17 cellular contexts compared by ENCODE assay signal in genomic region chr9:18636781-18637180, GRCh38.
A peak's percentile ranks its signal among the peaks of the same experiment; 100 is the strongest.
DNase-seq lines count a peak whose midpoint lies in the region; TF ChIP-seq lines count a peak whose summit lies in the region.
"Had no signal": no experiment of that assay in that cellular context is flagged by ENCODE, and none has a peak within 500 bp of the region (broad histone marks: within the 10 kb centered on the region; RNA-seq: fewer than 3 reads in every experiment).

No MANE protein-coding gene starts in this region.

- no peak overlapping the region for H3K27ac ChIP-seq in HEK293 (ENCODE audit: extremely low read depth, low read depth, low read length)
- peak overlapping the region; percentile 20 to 26 for H3K27ac ChIP-seq in ascending aorta
- peak overlapping the region; percentile 43 to 49 for H3K27ac ChIP-seq in uterus
- H3K27ac ChIP-seq: BLaER1, C4-2B, GM23248 had no signal

- H3K4me3 ChIP-seq in HEK293 (ENCODE audit: low read depth, low read length) = no peak overlapping the region
- no peak overlapping the region for H3K4me3 ChIP-seq in ascending aorta
- H3K4me3 ChIP-seq in uterus = no peak overlapping the region
- H3K4me3 ChIP-seq: BLaER1, GM23248 had no signal

- H3K27me3 Mint-ChIP-seq in nephron (ENCODE audit: low read depth) = no peaks in the 10 kb centered on the region
- H3K27me3 Mint-ChIP-seq: B cell; CD4-positive, CD25-positive, alpha-beta regulatory T cell had no signal

- no peak for TF ChIP-seq CTCF in HEK293 (tag by site-specific recombination; IDR thresholded peaks at IDR 0.05)
- no peak for TF ChIP-seq CTCF in ascending aorta (IDR thresholded peaks at IDR 0.05)
- TF ChIP-seq CTCF in nephron (IDR thresholded peaks at IDR 0.05; ENCODE audit: unreplicated experiment in 3 of 3) = no peak
- no peak for TF ChIP-seq CTCF in uterus (IDR thresholded peaks at IDR 0.05)

- DNase-seq in ascending aorta (ENCODE audit: low spot score in 2 of 2) (no peak), uterus (no peak), NCI-H1694 treated with DMSO at 0.1 percent for 48 hours (lab: John Stamatoyannopoulos, UW) (no peak), NCI-H2196 treated with DMSO at 0.1 percent for 48 hours (lab: John Stamatoyannopoulos, UW; ENCODE audit: unreplicated experiment) (no peak)
- DNase-seq: Caco-2; CD4-positive, CD25-positive, alpha-beta regulatory T cell; CD8-positive, alpha-beta T cell; DMS153; DND-41; GM23248; H7; HCEC 1CT had no signal

- no peaks in the 10 kb centered on the region for H3K9me3 ChIP-seq in HEK293 (ENCODE audit: control insufficient read depth, insufficient read depth, low read depth, low read length)
- H3K9me3 ChIP-seq in ascending aorta = no peaks in the 10 kb centered on the region
- H3K9me3 ChIP-seq in uterus = no peaks in the 10 kb centered on the region
- H3K9me3 ChIP-seq: BLaER1, Caco-2 had no signal

- peaks cover 53% of the 10 kb centered on the region for H3K4me1 Mint-ChIP-seq in nephron
- H3K4me1 Mint-ChIP-seq: B cell; CD4-positive, CD25-positive, alpha-beta regulatory T cell had no signal

- CTCF ChIA-PET in HEK293 (lab: Yijun Ruan, JAX) = interaction anchor here (0.6 to 0.7 kb wide), 2 partner anchors 69 to 267 kb away, joined by 3 read pairs; no protein-coding TSS in a partner anchor

- H3K4me1 ChIP-seq in HEK293 (ENCODE audit: control insufficient read depth, insufficient read depth, low read length) (no peaks in the 10 kb centered on the region), ascending aorta (peaks cover 0 to 25% of the 10 kb centered on the region in 2 donors), uterus (peaks cover 0 to 4% of the 10 kb centered on the region in 2 donors)
- H3K4me1 ChIP-seq: BLaER1, Caco-2 had no signal

- H3K36me3 Mint-ChIP-seq in nephron (ENCODE audit: low read depth) = peaks cover 10% of the 10 kb centered on the region
- H3K36me3 Mint-ChIP-seq: CD4-positive, CD25-positive, alpha-beta regulatory T cell; CD8-positive, alpha-beta T cell had no signal

- intact Hi-C loops in ascending aorta (cut with DNase I) (no loop called here), uterus (cut with DNase I; ENCODE audit: low total_unique reads) (no loop called here)

- H3K36me3 ChIP-seq in HEK293 (ENCODE audit: control insufficient read depth in 2 of 2, insufficient read depth in 1 of 2, low read length in 2 of 2) (no peaks in the 10 kb centered on the region), ascending aorta (no peaks in the 10 kb centered on the region), uterus (no peaks in the 10 kb centered on the region)
- H3K36me3 ChIP-seq: BLaER1 had no signal

- H3K9me3 Mint-ChIP-seq in nephron = no peaks in the 10 kb centered on the region
- H3K9me3 Mint-ChIP-seq: CD8-positive, alpha-beta T cell had no signal

- no peak overlapping the region for H3K4me3 Mint-ChIP-seq in nephron
- H3K4me3 Mint-ChIP-seq: B cell; CD4-positive, CD25-positive, alpha-beta regulatory T cell; CD8-positive, alpha-beta T cell had no signal

- peak overlapping the region; percentile 14 to 60 (median 21) for H3K27ac Mint-ChIP-seq in nephron
- H3K27ac Mint-ChIP-seq: B cell; CD4-positive, CD25-positive, alpha-beta regulatory T cell; CD8-positive, alpha-beta T cell had no signal

- H3K27me3 ChIP-seq in ascending aorta = no peaks in the 10 kb centered on the region
- H3K27me3 ChIP-seq in uterus = no peaks in the 10 kb centered on the region
- H3K27me3 ChIP-seq: BLaER1 had no signal

- POLR2A ChIA-PET in HEK293 (lab: Yijun Ruan, JAX) = no interaction called here

- no peak for TF ChIP-seq POLR2A in uterus (IDR thresholded peaks at IDR 0.05)

TF ChIP-seq in HEK293, 187 proteins besides CTCF, POLR2A, EP300 and RAD21:
- TF ChIP-seq ZNF600 (tag by site-specific recombination; IDR thresholded peaks at IDR 0.05) (no peak), ZFHX2 (tag by site-specific recombination; conservative IDR thresholded peaks at IDR 0.05) (0 out of 2 replicates have a peak, but pooled peaks have one; percentile 9), ZNF830 (tag by site-specific recombination; IDR thresholded peaks at IDR 0.05; ENCODE audit: low read depth) (no peak)
- TF ChIP-seq, protein P1, sequence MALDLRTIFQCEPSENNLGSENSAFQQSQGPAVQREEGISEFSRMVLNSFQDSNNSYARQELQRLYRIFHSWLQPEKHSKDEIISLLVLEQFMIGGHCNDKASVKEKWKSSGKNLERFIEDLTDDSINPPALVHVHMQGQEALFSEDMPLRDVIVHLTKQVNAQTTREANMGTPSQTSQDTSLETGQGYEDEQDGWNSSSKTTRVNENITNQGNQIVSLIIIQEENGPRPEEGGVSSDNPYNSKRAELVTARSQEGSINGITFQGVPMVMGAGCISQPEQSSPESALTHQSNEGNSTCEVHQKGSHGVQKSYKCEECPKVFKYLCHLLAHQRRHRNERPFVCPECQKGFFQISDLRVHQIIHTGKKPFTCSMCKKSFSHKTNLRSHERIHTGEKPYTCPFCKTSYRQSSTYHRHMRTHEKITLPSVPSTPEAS (tag by site-specific recombination; IDR thresholded peaks at IDR 0.05) = no peak
TF ChIP-seq in HEK293: peak in this region for 1.
